23 cellular contexts compared by ENCODE assay signal in the genomic region with DNA sequence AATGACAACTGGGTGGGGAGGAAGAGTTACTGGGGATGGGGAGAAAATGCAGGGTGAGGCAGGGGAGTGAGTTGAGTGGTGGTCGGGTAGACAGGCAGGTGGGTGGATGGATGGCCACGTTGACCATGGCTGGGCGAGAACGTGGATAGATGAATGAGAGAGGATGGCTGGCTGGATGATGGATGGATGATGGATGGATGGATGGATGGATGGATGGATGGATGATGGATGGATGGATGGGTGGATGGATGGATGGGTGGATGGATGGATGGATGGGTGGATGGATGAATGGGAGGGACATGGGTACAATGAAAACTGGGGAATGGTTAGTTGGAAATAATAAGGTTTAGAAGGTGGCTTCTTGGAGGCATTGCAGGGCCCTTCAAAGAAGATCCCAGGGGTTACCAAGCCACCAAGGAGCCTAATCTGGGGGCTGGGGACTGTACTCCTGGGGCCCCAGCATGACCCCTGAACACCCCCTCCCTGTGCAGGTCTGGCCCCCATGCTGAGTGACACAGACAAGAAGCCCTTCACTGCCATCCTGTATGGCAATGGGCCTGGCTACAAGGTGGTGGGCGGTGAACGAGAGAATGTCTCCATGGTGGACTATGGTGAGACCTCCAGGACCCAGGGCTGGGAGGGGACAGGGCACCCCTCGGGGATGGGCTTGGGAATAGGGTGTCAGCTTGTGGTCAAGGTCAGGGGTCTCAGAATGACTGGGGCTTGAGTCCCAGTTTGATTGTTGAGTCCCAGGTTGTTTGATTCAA.
DNase-seq lines count a peak whose midpoint lies in the region; ATAC-seq, FAIRE-seq and TF ChIP-seq lines count a peak whose summit lies in the region.
"Had no signal": no experiment of that assay in that cellular context is flagged by ENCODE, and none has a peak within 500 bp of the region (broad histone marks: within the 10 kb centered on the region; RNA-seq: fewer than 3 reads in every experiment).

No MANE protein-coding gene starts in this region.

- no peaks in the 10 kb centered on the region for H3K79me1 ChIP-seq in neuronal stem cell (ENCODE audit: low read depth, low read length)

- no peak for DNase-seq in bronchial epithelial cell (ENCODE audit: low read depth)
- no peak for DNase-seq in endothelial cell (ENCODE audit: low spot score)
- no peak for DNase-seq in neuronal stem cell (ENCODE audit: low spot score)
- no peak for DNase-seq in NOMO-1 treated with dmso at 0.1 percent for 144 hours (lab: John Stamatoyannopoulos, UW; ENCODE audit: unreplicated experiment)
- no peak for DNase-seq in GM12892 (ENCODE audit: insufficient read length)
- DNase-seq in glomerular visceral epithelial cell (ENCODE audit: extremely low spot score), result no peak
- DNase-seq: ACHN; BE2C; C1 segment of cervical spinal cord; CD4-positive, CD25-positive, alpha-beta regulatory T cell; CD8-positive, alpha-beta memory T cell; COR-L47; DMS 273 treated with DMSO at 0.1 percent for 48 hours; DMS53; DND-41; EL; GOT3; H9 had no signal

- no peak overlapping the region for H3K9ac ChIP-seq in neuronal stem cell (ENCODE audit: low read depth, low read length, poor library complexity)

- no peak overlapping the region for H3K18ac ChIP-seq in neuronal stem cell (ENCODE audit: low read length)

- H3K27me3 Mint-ChIP-seq in endothelial cell (ENCODE audit: unreplicated experiment), result peaks cover 4% of the 10 kb centered on the region

- no peak for TF ChIP-seq CTCF in bronchial epithelial cell (IDR thresholded peaks at IDR 0.05; ENCODE audit: insufficient read depth, low read length, severe bottlenecking)
- no peak for TF ChIP-seq CTCF in endothelial cell (IDR thresholded peaks at IDR 0.05; ENCODE audit: unreplicated experiment)

- H3K4me2 ChIP-seq in neuronal stem cell (ENCODE audit: insufficient read depth, low read length, poor library complexity, severe bottlenecking), result no peak overlapping the region

- H3K36me3 ChIP-seq in bronchial epithelial cell (ENCODE audit: control insufficient read depth, insufficient read depth, low read length) (no peaks in the 10 kb centered on the region), neuronal stem cell (replicated peaks in 1 of 2; ENCODE audit: control insufficient read depth in 2 of 2, insufficient read depth in 2 of 2, low read length in 2 of 2) (peaks cover 0 to 5% of the 10 kb centered on the region in 2 donors)
- H3K36me3 ChIP-seq: BE2C had no signal

- H3K4me3 ChIP-seq in bronchial epithelial cell (ENCODE audit: low read depth, low read length) (no peak overlapping the region), neuronal stem cell (ENCODE audit: low read length in 2 of 2) (no peak overlapping the region)
- H3K4me3 ChIP-seq: GM12878 had no signal

- no peak overlapping the region for H2BK120ac ChIP-seq in neuronal stem cell (ENCODE audit: low read depth, low read length)

- no peak for TF ChIP-seq POLR2A in GM12892 (IDR thresholded peaks at IDR 0.05; ENCODE audit: low read depth, low read length)

- FAIRE-seq in bronchial epithelial cell (lab: Jason Lieb, UNC) (peak; percentile 43), GM12892 (lab: Jason Lieb, UNC) (no peak)
- FAIRE-seq: A204.1, GM12878, HepG2 had no signal

- peaks cover 10 to 19% of the 10 kb centered on the region in 2 donors for H3K4me1 ChIP-seq in neuronal stem cell (ENCODE audit: control insufficient read depth in 2 of 2, insufficient read depth in 1 of 2, low read depth in 1 of 2, low read length in 2 of 2)

- no peak overlapping the region for H2AK5ac ChIP-seq in neuronal stem cell (ENCODE audit: low read depth, low read length)

- no peak overlapping the region for H3K27ac Mint-ChIP-seq in endothelial cell (ENCODE audit: unreplicated experiment)
- H3K27ac Mint-ChIP-seq: H9, IgD-negative memory B cell had no signal

- WGBS in neuronal stem cell (ENCODE audit: extremely low coverage in 2 of 2, insufficient read length in 2 of 2, insufficient replicate concordance in 1 of 2), 2 donors, result no CpG with 5 or more reads among the region's 7 CpGs

- no peaks in the 10 kb centered on the region for H3K36me3 Mint-ChIP-seq in endothelial cell (ENCODE audit: low read depth, unreplicated experiment)
- H3K36me3 Mint-ChIP-seq: CD4-positive, CD25-positive, alpha-beta regulatory T cell; CD8-positive, alpha-beta memory T cell; IgD-negative memory B cell had no signal

- no peak overlapping the region for H3K14ac ChIP-seq in neuronal stem cell (ENCODE audit: low read length)

- H3K4ac ChIP-seq in neuronal stem cell (ENCODE audit: low read length), result no peak overlapping the region

- H3K4me1 Mint-ChIP-seq in endothelial cell (ENCODE audit: unreplicated experiment), result peaks cover 10% of the 10 kb centered on the region
- H3K4me1 Mint-ChIP-seq: CD4-positive, CD25-positive, alpha-beta regulatory T cell; CD8-positive, alpha-beta memory T cell; IgD-negative memory B cell had no signal

- no peak overlapping the region for H3K23ac ChIP-seq in neuronal stem cell (ENCODE audit: low read depth, low read length, poor library complexity)

- no peak overlapping the region for H2BK12ac ChIP-seq in neuronal stem cell (ENCODE audit: low read length)

- no peak overlapping the region for H3K27ac ChIP-seq in neuronal stem cell (replicated peaks; ENCODE audit: low read length)

- no peaks in the 10 kb centered on the region for H3K27me3 ChIP-seq in bronchial epithelial cell (ENCODE audit: control insufficient read depth, insufficient read depth, low read length)
- peaks cover 0 to 8% (median 0%) of the 10 kb centered on the region in 3 experiments for H3K27me3 ChIP-seq in neuronal stem cell (ENCODE audit: control insufficient read depth in 3 of 3, insufficient read depth in 3 of 3, low read depth in 1 of 3, low read length in 3 of 3)
- H3K27me3 ChIP-seq: BE2C had no signal

- H3K4me3 Mint-ChIP-seq in endothelial cell (ENCODE audit: unreplicated experiment), result peak overlapping the region; percentile 2
- H3K4me3 Mint-ChIP-seq: CD4-positive, CD25-positive, alpha-beta regulatory T cell; CD8-positive, alpha-beta memory T cell; H9; IgD-negative memory B cell had no signal

- H3K9me3 ChIP-seq in neuronal stem cell (replicated peaks in 1 of 2; ENCODE audit: control insufficient read depth in 2 of 2, insufficient read depth in 1 of 2, low read depth in 1 of 2, low read length in 2 of 2), result no peaks in the 10 kb centered on the region
- H3K9me3 ChIP-seq: BE2C had no signal

- no peaks in the 10 kb centered on the region for H3K9me3 Mint-ChIP-seq in endothelial cell (ENCODE audit: unreplicated experiment)
- H3K9me3 Mint-ChIP-seq: CD4-positive, CD25-positive, alpha-beta regulatory T cell; CD8-positive, alpha-beta memory T cell; H9 had no signal

- no peak overlapping the region for H2AFZ ChIP-seq in neuronal stem cell (ENCODE audit: low read length)

- peak overlapping the region; percentile 84 for H2BK15ac ChIP-seq in neuronal stem cell (ENCODE audit: low read length)

- ATAC-seq in GM18519 (IDR thresholded peaks at IDR 0.05; ENCODE audit: low FRiP score, unreplicated experiment), result no peak
- ATAC-seq: GM12878, HepG2 had no signal

- no peak overlapping the region for H4K91ac ChIP-seq in neuronal stem cell (ENCODE audit: low read depth, low read length, poor library complexity)

- H2BK5ac ChIP-seq in neuronal stem cell (ENCODE audit: low read length), result peak overlapping the region; percentile 63

- H4K8ac ChIP-seq in neuronal stem cell (ENCODE audit: low read depth, low read length), result no peak overlapping the region
